Comparison of ENCODE assay signal across 8 cellular contexts in genomic region chr3:105868450-105868744, GRCh38. TPM values are rescaled to one million over a fixed set of nuclear protein-coding genes. Genes with fewer than 3 reads are reported as not detected.
A peak's percentile ranks its signal among the peaks of the same experiment; 100 is the strongest.
DNase-seq lines count a peak whose midpoint lies in the region; ATAC-seq, FAIRE-seq and TF ChIP-seq lines count a peak whose summit lies in the region.

No MANE protein-coding gene starts in this region.

- TF ChIP-seq CTCF in CD14-positive monocyte (IDR thresholded peaks at IDR 0.05) (no peak), chondrocyte (IDR thresholded peaks at IDR 0.05) (no peak)

- H3K27me3 Mint-ChIP-seq in CD14-positive monocyte (ENCODE audit: low read depth in 3 of 3) (no peaks in the 10 kb centered on the region), chondrocyte (ENCODE audit: low read depth) (no peaks in the 10 kb centered on the region)
- no peaks in the 10 kb centered on the region for H3K27me3 Mint-ChIP-seq in T-helper 1 cell treated with Interleukin-12 subunit alpha and Interleukin-12 subunit beta and Interleukin-4 antibody, amounts not matched to agents 30 μg/mL and 1 μg/mL, for 36 hours (ENCODE audit: low read depth)

- peak; percentile 49 for DNase-seq in CD14-positive monocyte (ENCODE audit: low spot score)
- DNase-seq in chondrocyte (ENCODE audit: low spot score), result peak; percentile 92
- DNase-seq in kidney glomerular epithelial cell (lab: John Stamatoyannopoulos, UW), result peak; percentile 27
- DNase-seq in stimulated activated CD8-positive, alpha-beta memory T cell treated with anti-CD3 and anti-CD28 coated beads, Interleukin-4, amount 100 ng/mL, for 24 hours (ENCODE audit: low read depth), result peak; percentile 13
- no peak for DNase-seq in GM12891 (ENCODE audit: insufficient read length, low spot score)

- ATAC-seq in GM19035 (IDR thresholded peaks at IDR 0.05; ENCODE audit: unreplicated experiment) (peak; percentile 15), HG03342 (IDR thresholded peaks at IDR 0.05; ENCODE audit: unreplicated experiment) (peak; percentile 2)

- H3K36me3 Mint-ChIP-seq in CD14-positive monocyte (peaks cover 11 to 17% of the 10 kb centered on the region in 2 donors), chondrocyte (ENCODE audit: low read depth) (peaks cover 2% of the 10 kb centered on the region)
- peaks cover 36% of the 10 kb centered on the region for H3K36me3 Mint-ChIP-seq in T-helper 1 cell treated with Interleukin-12 subunit alpha and Interleukin-12 subunit beta and Interleukin-4 antibody, amounts not matched to agents 30 μg/mL and 1 μg/mL, for 36 hours (ENCODE audit: low read depth)

- H3K4me3 Mint-ChIP-seq in CD14-positive monocyte, result peak overlapping the region; percentile 100
- peak overlapping the region; percentile 96 for H3K4me3 Mint-ChIP-seq in T-helper 1 cell treated with Interleukin-12 subunit alpha and Interleukin-12 subunit beta and Interleukin-4 antibody, amounts not matched to agents 30 μg/mL and 1 μg/mL, for 36 hours
- H3K4me3 Mint-ChIP-seq in chondrocyte (ENCODE audit: unreplicated experiment), result peak overlapping the region; percentile 100

- intact Hi-C loops in CD14-positive monocyte (cut with micrococcal nuclease), result no loop called here

- no peaks in the 10 kb centered on the region for H3K9me3 Mint-ChIP-seq in CD14-positive monocyte
- no peaks in the 10 kb centered on the region for H3K9me3 Mint-ChIP-seq in T-helper 1 cell treated with Interleukin-12 subunit alpha and Interleukin-12 subunit beta and Interleukin-4 antibody, amounts not matched to agents 30 μg/mL and 1 μg/mL, for 36 hours
- no peaks in the 10 kb centered on the region for H3K9me3 Mint-ChIP-seq in chondrocyte (ENCODE audit: low read depth)

- TF ChIP-seq POLR2A in GM12891 (IDR thresholded peaks at IDR 0.05; ENCODE audit: low read depth, low read length), result no peak

- H3K27ac Mint-ChIP-seq in CD14-positive monocyte (peak overlapping the region; percentile 87 to 99 (median 94)), chondrocyte (ENCODE audit: unreplicated experiment) (peak overlapping the region; percentile 100)
- peak overlapping the region; percentile 99 for H3K27ac Mint-ChIP-seq in T-helper 1 cell treated with Interleukin-12 subunit alpha and Interleukin-12 subunit beta and Interleukin-4 antibody, amounts not matched to agents 30 μg/mL and 1 μg/mL, for 36 hours

- peaks cover 33% of the 10 kb centered on the region for H3K4me1 Mint-ChIP-seq in CD14-positive monocyte
- H3K4me1 Mint-ChIP-seq in T-helper 1 cell treated with Interleukin-12 subunit alpha and Interleukin-12 subunit beta and Interleukin-4 antibody, amounts not matched to agents 30 μg/mL and 1 μg/mL, for 36 hours (ENCODE audit: low read depth), result peaks cover 38% of the 10 kb centered on the region
- peaks cover 51% of the 10 kb centered on the region for H3K4me1 Mint-ChIP-seq in chondrocyte (ENCODE audit: low read depth)

- no peak for FAIRE-seq in GM12891 (lab: Jason Lieb, UNC)

TF ChIP-seq in GM12891, 5 proteins besides CTCF, POLR2A, EP300 and RAD21:
- no peak for TF ChIP-seq POLR2AphosphoS5 (IDR thresholded peaks at IDR 0.05; ENCODE audit: low read depth, low read length)

RNA-seq across cellular contexts. Expression of gene CBLB, which starts 0.4 kb away (rescaled TPM):
- 1 to 10 TPM; 1.6 to 3.6 TPM for polyA plus RNA-seq in CD14-positive monocyte
- 25.0 to 28.0 TPM (median 26.9 TPM) in 3 replicates for total RNA-seq in chondrocyte
- polyA plus RNA-seq in GM12891 (2012; ENCODE audit: low read depth, missing spikeins), result 27.6 TPM
